Comparison of ENCODE assay signal across 1 cellular context in genomic region chr2:226869371-226869770, GRCh38.
TF ChIP-seq lines count a peak whose summit lies in the region.

No MANE protein-coding gene starts in this region.

TF ChIP-seq in SK-N-SH treated with all-trans-retinoic acid at 6 μM for 48 hours, 23 proteins besides CTCF, POLR2A, EP300 and RAD21:
- TF ChIP-seq POU6F1 (CRISPR knock-in tag; IDR thresholded peaks at IDR 0.05; ENCODE audit: borderline replicate concordance, low read depth) (no peak), OSR1 (CRISPR knock-in tag; IDR thresholded peaks at IDR 0.05) (no peak), CSRNP3 (CRISPR knock-in tag; IDR thresholded peaks at IDR 0.05) (no peak), RARB (CRISPR knock-in tag; IDR thresholded peaks at IDR 0.05) (no peak), ZNF565 (CRISPR knock-in tag; conservative IDR thresholded peaks at IDR 0.05; ENCODE audit: low read depth) (no peak), ESRRG (CRISPR knock-in tag; IDR thresholded peaks at IDR 0.05) (no peak), ZC3H10 (CRISPR knock-in tag; IDR thresholded peaks at IDR 0.05) (no peak), ZFP30 (CRISPR knock-in tag; IDR thresholded peaks at IDR 0.05) (no peak), PPARA (CRISPR knock-in tag; IDR thresholded peaks at IDR 0.05; ENCODE audit: borderline replicate concordance) (no peak), SNAI2 (CRISPR knock-in tag; IDR thresholded peaks at IDR 0.05) (no peak), ZFP3 (CRISPR knock-in tag; IDR thresholded peaks at IDR 0.05) (no peak), GLIS3 (CRISPR knock-in tag; IDR thresholded peaks at IDR 0.05) (no peak), CSDC2 (CRISPR knock-in tag; IDR thresholded peaks at IDR 0.05) (no peak), ARNTL (CRISPR knock-in tag; IDR thresholded peaks at IDR 0.05; ENCODE audit: borderline replicate concordance, low read depth) (no peak), ZNF70 (CRISPR knock-in tag; IDR thresholded peaks at IDR 0.05) (no peak), ZNF8 (CRISPR knock-in tag; IDR thresholded peaks at IDR 0.05) (no peak)
- TF ChIP-seq, protein P1, sequence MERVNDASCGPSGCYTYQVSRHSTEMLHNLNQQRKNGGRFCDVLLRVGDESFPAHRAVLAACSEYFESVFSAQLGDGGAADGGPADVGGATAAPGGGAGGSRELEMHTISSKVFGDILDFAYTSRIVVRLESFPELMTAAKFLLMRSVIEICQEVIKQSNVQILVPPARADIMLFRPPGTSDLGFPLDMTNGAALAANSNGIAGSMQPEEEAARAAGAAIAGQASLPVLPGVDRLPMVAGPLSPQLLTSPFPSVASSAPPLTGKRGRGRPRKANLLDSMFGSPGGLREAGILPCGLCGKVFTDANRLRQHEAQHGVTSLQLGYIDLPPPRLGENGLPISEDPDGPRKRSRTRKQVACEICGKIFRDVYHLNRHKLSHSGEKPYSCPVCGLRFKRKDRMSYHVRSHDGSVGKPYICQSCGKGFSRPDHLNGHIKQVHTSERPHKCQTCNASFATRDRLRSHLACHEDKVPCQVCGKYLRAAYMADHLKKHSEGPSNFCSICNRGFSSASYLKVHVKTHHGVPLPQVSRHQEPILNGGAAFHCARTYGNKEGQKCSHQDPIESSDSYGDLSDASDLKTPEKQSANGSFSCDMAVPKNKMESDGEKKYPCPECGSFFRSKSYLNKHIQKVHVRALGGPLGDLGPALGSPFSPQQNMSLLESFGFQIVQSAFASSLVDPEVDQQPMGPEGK (CRISPR knock-in tag; IDR thresholded peaks at IDR 0.05; ENCODE audit: borderline replicate concordance) = no peak
- TF ChIP-seq, protein P2, sequence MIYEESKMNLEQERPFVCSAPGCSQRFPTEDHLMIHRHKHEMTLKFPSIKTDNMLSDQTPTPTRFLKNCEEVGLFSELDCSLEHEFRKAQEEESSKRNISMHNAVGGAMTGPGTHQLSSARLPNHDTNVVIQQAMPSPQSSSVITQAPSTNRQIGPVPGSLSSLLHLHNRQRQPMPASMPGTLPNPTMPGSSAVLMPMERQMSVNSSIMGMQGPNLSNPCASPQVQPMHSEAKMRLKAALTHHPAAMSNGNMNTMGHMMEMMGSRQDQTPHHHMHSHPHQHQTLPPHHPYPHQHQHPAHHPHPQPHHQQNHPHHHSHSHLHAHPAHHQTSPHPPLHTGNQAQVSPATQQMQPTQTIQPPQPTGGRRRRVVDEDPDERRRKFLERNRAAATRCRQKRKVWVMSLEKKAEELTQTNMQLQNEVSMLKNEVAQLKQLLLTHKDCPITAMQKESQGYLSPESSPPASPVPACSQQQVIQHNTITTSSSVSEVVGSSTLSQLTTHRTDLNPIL (CRISPR knock-in tag; IDR thresholded peaks at IDR 0.05; ENCODE audit: low read depth) = no peak
